Comparison of ENCODE assay signal across 9 cellular contexts in the genomic region with DNA sequence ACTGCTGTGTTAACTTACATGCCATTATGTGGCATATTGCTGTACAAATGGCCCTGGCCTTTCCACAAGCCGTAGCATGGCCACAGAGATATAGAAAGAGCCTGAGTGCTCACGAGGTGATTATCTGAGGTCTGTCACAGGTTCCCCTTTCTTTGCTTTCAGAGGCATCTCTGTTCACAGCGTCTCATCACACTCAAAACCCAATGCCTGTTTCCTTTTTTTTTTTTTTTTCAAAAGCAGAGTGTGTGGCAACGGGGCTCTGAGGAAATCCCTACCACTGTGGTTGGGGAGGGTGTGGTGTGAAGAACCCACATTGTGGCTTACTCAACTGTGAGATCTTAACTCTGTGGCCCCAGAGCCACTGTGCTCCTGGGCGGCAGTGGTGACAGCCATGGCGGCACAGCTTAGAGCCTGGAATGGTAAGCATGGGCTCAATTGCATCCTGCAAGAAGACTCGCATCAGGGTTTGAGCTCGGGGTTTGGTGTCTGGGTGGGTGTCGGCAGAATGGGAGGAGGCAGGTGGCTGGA. TPM values are rescaled to one million over a fixed set of nuclear protein-coding genes. Genes with fewer than 3 reads are reported as not detected.
A peak's percentile ranks its signal among the peaks of the same experiment; 100 is the strongest.
DNase-seq lines count a peak whose midpoint lies in the region; ATAC-seq lines count a peak whose summit lies in the region.
"Had no signal": no experiment of that assay in that cellular context is flagged by ENCODE, and none has a peak within 500 bp of the region (broad histone marks: within the 10 kb centered on the region; RNA-seq: fewer than 3 reads in every experiment).

No MANE protein-coding gene starts in this region.

- no peaks in the 10 kb centered on the region for H3K4me1 ChIP-seq in Karpas-422 (ENCODE audit: low read length)

- H3K36me3 ChIP-seq in Karpas-422 (ENCODE audit: insufficient read depth, low read length), result no peaks in the 10 kb centered on the region

- H3K9me2 ChIP-seq in Karpas-422 (replicated peaks; ENCODE audit: insufficient read depth, low read length), result no peaks in the 10 kb centered on the region

- no peaks in the 10 kb centered on the region; the same call in 1 of the 2 replicates for H3K27me3 ChIP-seq in Karpas-422 (ENCODE audit: low read length)

- no peaks in the 10 kb centered on the region for H4K20me1 ChIP-seq in Karpas-422 (ENCODE audit: insufficient read depth, low read depth, low read length)

- no peak overlapping the region for H3K4me3 ChIP-seq in Karpas-422 (ENCODE audit: low read length)

- H3K27ac ChIP-seq in Karpas-422 (ENCODE audit: low read length), result no peak overlapping the region
- H3K27ac ChIP-seq: 22Rv1 had no signal

- DNase-seq in NCI-H510A treated with DMSO at 0.1 percent for 48 hours (lab: John Stamatoyannopoulos, UW) (peak; percentile 25), NCI-H510A (lab: John Stamatoyannopoulos, UW) (no peak), globus pallidus (ENCODE audit: low spot score) (peak; percentile 21), SK-N-DZ (ENCODE audit: low spot score) (no peak), Karpas-422 (no peak)
- DNase-seq in activated CD4-positive, alpha-beta T cell treated with anti-CD3 and anti-CD28 coated beads for 4 hours, result peak; percentile 47 to 52
- peak; percentile 30 for DNase-seq in stimulated activated CD8-positive, alpha-beta memory T cell treated with anti-CD3 and anti-CD28 coated beads, Interleukin-7, amount 100 ng/mL, for 24 hours (ENCODE audit: low read depth)

- peak; percentile 88 for ATAC-seq in HG03432 (IDR thresholded peaks at IDR 0.05; ENCODE audit: unreplicated experiment)

- no peak overlapping the region for H2AFZ ChIP-seq in Karpas-422 (ENCODE audit: low read length)

- no peak overlapping the region for H3K9ac ChIP-seq in Karpas-422 (ENCODE audit: low read length)

- H3K4me2 ChIP-seq in Karpas-422 (ENCODE audit: low read depth, low read length, poor library complexity, severe bottlenecking), result no peak overlapping the region

- no peaks in the 10 kb centered on the region for H3K9me3 ChIP-seq in Karpas-422 (ENCODE audit: low read length)

- no peaks in the 10 kb centered on the region for H3K79me2 ChIP-seq in Karpas-422 (ENCODE audit: low read length)

RNA-seq across cellular contexts. Expression of gene RTL5, which starts 30.8 kb away (rescaled TPM):
- polyA plus RNA-seq in SK-N-DZ (2014; cell fraction: cytosol; rRNA removed), result 2.2 and 2.4 TPM in 2 replicates
- 2.9 and 5.1 TPM in 2 replicates for polyA plus RNA-seq in SK-N-DZ (2014; cell fraction: nucleus; rRNA removed)
- total RNA-seq in Karpas-422 (2014; rRNA removed; shearing (Covaris generic); ENCODE audit: low replicate concordance), result 0.07 TPM in 1 of 2 replicates, not detected in the other

Comparison
In these comparisons a context has a peak if more than half of its experiments do, and no peak if none do; other contexts are left out.
1. DNase-seq: peak in NCI-H510A treated with DMSO at 0.1 percent for 48 hours (single experiment), activated CD4-positive, alpha-beta T cell treated with anti-CD3 and anti-CD28 coated beads for 4 hours (2 of 2), globus pallidus (single experiment) and stimulated activated CD8-positive, alpha-beta memory T cell treated with anti-CD3 and anti-CD28 coated beads, Interleukin-7, amount 100 ng/mL, for 24 hours (single experiment); none in NCI-H510A (single experiment), SK-N-DZ (single experiment) and Karpas-422 (single experiment).